Comparison of ENCODE assay signal across 26 cellular contexts in genomic region chr1:30484668-30485067, GRCh38.
"Had no signal": no experiment of that assay in that cellular context is flagged by ENCODE, and none has a peak within 500 bp of the region (broad histone marks: within the 10 kb centered on the region; RNA-seq: fewer than 3 reads in every experiment).

No MANE protein-coding gene starts in this region.

- H3K4me3 ChIP-seq: colonic mucosa, esophagus squamous epithelium, gastroesophageal sphincter had no signal

- H3K27ac Mint-ChIP-seq: activated CD4-positive, alpha-beta memory T cell treated with anti-CD3 and anti-CD28 coated beads, Interleukin-2, amount 10 ng/mL, durations not matched to agents 7 days and 5 days; activated CD4-positive, alpha-beta T cell treated with anti-CD3 and anti-CD28 coated beads, Interleukin-2, amount 10 ng/mL, durations not matched to agents 7 days and 5 days; activated naive CD8-positive, alpha-beta T cell; activated T-helper 17 cell treated with anti-CD3 and anti-CD28 coated beads, Interleukin-2, amount 50 U/mL, for 72 hours; WTC11 had no signal

- H3K27ac ChIP-seq: brain microvascular endothelial cell, colonic mucosa, epithelial cell of prostate, esophagus squamous epithelium, gastroesophageal sphincter, VCaP had no signal

- H3K4me1 Mint-ChIP-seq: activated CD4-positive, alpha-beta memory T cell treated with anti-CD3 and anti-CD28 coated beads, Interleukin-2, amount 10 ng/mL, durations not matched to agents 7 days and 5 days; activated CD4-positive, alpha-beta T cell treated with anti-CD3 and anti-CD28 coated beads, Interleukin-2, amount 10 ng/mL, durations not matched to agents 7 days and 5 days; activated T-helper 17 cell treated with anti-CD3 and anti-CD28 coated beads, Interleukin-2, amount 50 U/mL, for 72 hours; WTC11 had no signal

- H3K4me3 Mint-ChIP-seq: activated CD4-positive, alpha-beta memory T cell treated with anti-CD3 and anti-CD28 coated beads, Interleukin-2, amount 10 ng/mL, durations not matched to agents 7 days and 5 days; activated CD4-positive, alpha-beta T cell treated with anti-CD3 and anti-CD28 coated beads, Interleukin-2, amount 10 ng/mL, durations not matched to agents 7 days and 5 days; activated naive CD8-positive, alpha-beta T cell; activated T-cell treated with anti-CD3 and anti-CD28 coated beads, Interleukin-2, amount 50 U/mL, for 4 hours; activated T-helper 17 cell treated with anti-CD3 and anti-CD28 coated beads, Interleukin-2, amount 50 U/mL, for 72 hours; WTC11 had no signal

- H3K9me3 ChIP-seq: colonic mucosa had no signal

- DNase-seq: activated CD4-positive, alpha-beta memory T cell treated with anti-CD3 and anti-CD28 coated beads, Interleukin-2, amount 10 ng/mL, durations not matched to agents 7 days and 5 days; activated CD4-positive, alpha-beta T cell treated with anti-CD3 and anti-CD28 coated beads for 1 hour; activated CD4-positive, alpha-beta T cell treated with anti-CD3 and anti-CD28 coated beads for 4 hours; activated CD4-positive, alpha-beta T cell treated with anti-CD3 and anti-CD28 coated beads, Interleukin-2, amount 10 ng/mL, durations not matched to agents 7 days and 5 days; activated CD4-positive, alpha-beta T cell treated with anti-CD3 and anti-CD28 coated beads, Interleukin-2, amount 50 U/mL, for 4 hours; activated CD8-positive, alpha-beta memory T cell treated with anti-CD3 and anti-CD28 coated beads, Interleukin-2, amount 50 U/mL, for 48 hours; activated effector memory CD4-positive, alpha-beta T cell treated with Interleukin-2 at 50 U/mL for 16 hours; activated gamma-delta T cell treated with Interleukin-2 at 50 U/mL for 16 hours; activated naive CD4-positive, alpha-beta T cell treated with anti-CD3 and anti-CD28 coated beads, Interleukin-2, amount 50 U/mL, for 16 hours; activated naive CD4-positive, alpha-beta T cell treated with Interleukin-2 at 50 U/mL for 16 hours; activated T-cell treated with anti-CD3 and anti-CD28 coated beads, Interleukin-2, amount 50 U/mL, for 4 hours; amniotic stem cell; anterior cingulate cortex; brain microvascular endothelial cell; caudate nucleus; colonic mucosa; effector CD8-positive, alpha-beta T cell; esophagus squamous epithelium; foreskin melanocyte; T-helper 2 cell had no signal

- H3K27me3 ChIP-seq: brain microvascular endothelial cell, colonic mucosa had no signal

- H3K4me1 ChIP-seq: colonic mucosa, esophagus squamous epithelium, gastroesophageal sphincter had no signal

- ATAC-seq: activated T-cell treated with anti-CD3 and anti-CD28 coated beads, Interleukin-2, amount 50 U/mL, for 4 hours; activated T-helper 17 cell treated with anti-CD3 and anti-CD28 coated beads, Interleukin-2, amount 50 U/mL, for 72 hours; WTC11 had no signal

- H3K27me3 Mint-ChIP-seq: activated CD4-positive, alpha-beta memory T cell treated with anti-CD3 and anti-CD28 coated beads, Interleukin-2, amount 10 ng/mL, durations not matched to agents 7 days and 5 days; activated CD4-positive, alpha-beta T cell treated with anti-CD3 and anti-CD28 coated beads, Interleukin-2, amount 10 ng/mL, durations not matched to agents 7 days and 5 days had no signal

- H3K36me3 ChIP-seq: brain microvascular endothelial cell, colonic mucosa, esophagus squamous epithelium, gastroesophageal sphincter had no signal
